In the genomic region with DNA sequence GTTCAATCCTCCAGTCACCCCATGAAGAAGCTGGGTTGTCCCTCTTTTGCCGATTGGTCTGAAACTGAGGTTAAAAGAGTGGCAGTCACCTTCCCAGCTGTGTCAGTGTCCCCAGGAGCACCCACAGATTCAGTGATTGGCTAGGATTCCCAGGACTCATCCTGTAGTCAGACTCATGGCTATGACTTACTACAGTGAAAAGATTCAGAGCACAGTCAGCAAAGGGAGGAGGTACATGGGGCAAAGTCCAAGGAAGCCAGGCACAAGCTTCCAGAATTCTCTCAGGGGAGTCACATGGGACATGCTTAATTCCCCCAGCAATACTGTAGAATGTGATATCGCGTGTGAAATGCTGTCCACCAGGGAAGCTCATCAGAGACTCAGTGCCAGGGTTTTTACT, we compare ENCODE assay signal across 14 cellular contexts.
"Had no signal": no experiment of that assay in that cellular context is flagged by ENCODE, and none has a peak within 500 bp of the region (broad histone marks: within the 10 kb centered on the region; RNA-seq: fewer than 3 reads in every experiment).

No MANE protein-coding gene starts in this region.

- H3K4me1 Mint-ChIP-seq: activated CD4-positive, alpha-beta memory T cell treated with anti-CD3 and anti-CD28 coated beads, Interleukin-2, amount 10 ng/mL, durations not matched to agents 7 days and 5 days; activated CD4-positive, alpha-beta T cell treated with anti-CD3 and anti-CD28 coated beads for 36 hours had no signal

- H3K4me1 ChIP-seq: prostate gland had no signal

- ATAC-seq: activated CD4-positive, alpha-beta T cell treated with anti-CD3 and anti-CD28 coated beads for 36 hours; activated naive CD8-positive, alpha-beta T cell treated with anti-CD3 and anti-CD28 coated beads, Interleukin-2, amount 50 U/mL, for 24 hours; naive thymus-derived CD8-positive, alpha-beta T cell; sciatic nerve; stimulated activated naive CD8-positive, alpha-beta T cell treated with anti-CD3 and anti-CD28 coated beads, Interleukin-15, Interleukin-2, amounts not matched to agents 100 U/mL and 50 U/mL, for 24 hours had no signal

- H3K27ac Mint-ChIP-seq: activated CD4-positive, alpha-beta memory T cell treated with anti-CD3 and anti-CD28 coated beads, Interleukin-2, amount 10 ng/mL, durations not matched to agents 7 days and 5 days; activated CD4-positive, alpha-beta T cell treated with anti-CD3 and anti-CD28 coated beads for 36 hours; activated naive CD8-positive, alpha-beta T cell treated with anti-CD3 and anti-CD28 coated beads, Interleukin-2, amount 50 U/mL, for 24 hours; activated T-helper 1 cell treated with anti-CD3 and anti-CD28 coated beads, Interleukin-12 subunit alpha, Interleukin-12 subunit beta, Interleukin-2, Interleukin-4 antibody, amounts not matched to agents 30 ng/mL and 10 ng/mL and 1 ng/mL, durations not matched to agents 14 hours and 24 hours and 36 hours; naive thymus-derived CD8-positive, alpha-beta T cell had no signal

- DNase-seq: activated CD4-positive, alpha-beta memory T cell treated with anti-CD3 and anti-CD28 coated beads, Interleukin-2, amount 10 ng/mL, durations not matched to agents 7 days and 5 days; activated CD4-positive, alpha-beta T cell treated with anti-CD3 and anti-CD28 coated beads for 36 hours; activated naive CD4-positive, alpha-beta T cell; activated naive CD8-positive, alpha-beta T cell treated with anti-CD3 and anti-CD28 coated beads, Interleukin-2, amount 50 U/mL, for 24 hours; effector CD4-positive, alpha-beta T cell; kidney glomerular epithelial cell; naive thymus-derived CD8-positive, alpha-beta T cell; stimulated activated CD4-positive, alpha-beta T cell treated with anti-CD3 and anti-CD28 coated beads, Interleukin-2, amount 100 ng/mL, for 24 hours; stimulated activated naive CD8-positive, alpha-beta T cell treated with anti-CD3 and anti-CD28 coated beads, Interleukin-15, Interleukin-2, amounts not matched to agents 100 U/mL and 50 U/mL, for 24 hours; WERI-Rb-1 had no signal

- H3K4me3 ChIP-seq: lung, prostate gland had no signal

- H3K4me3 Mint-ChIP-seq: activated CD4-positive, alpha-beta memory T cell treated with anti-CD3 and anti-CD28 coated beads, Interleukin-2, amount 10 ng/mL, durations not matched to agents 7 days and 5 days; activated CD4-positive, alpha-beta T cell treated with anti-CD3 and anti-CD28 coated beads for 36 hours; activated naive CD8-positive, alpha-beta T cell treated with anti-CD3 and anti-CD28 coated beads, Interleukin-2, amount 50 U/mL, for 24 hours; activated T-helper 1 cell treated with anti-CD3 and anti-CD28 coated beads, Interleukin-12 subunit alpha, Interleukin-12 subunit beta, Interleukin-2, Interleukin-4 antibody, amounts not matched to agents 30 ng/mL and 10 ng/mL and 1 ng/mL, durations not matched to agents 14 hours and 24 hours and 36 hours; naive thymus-derived CD8-positive, alpha-beta T cell had no signal

- H3K27me3 Mint-ChIP-seq: activated CD4-positive, alpha-beta memory T cell treated with anti-CD3 and anti-CD28 coated beads, Interleukin-2, amount 10 ng/mL, durations not matched to agents 7 days and 5 days; activated CD4-positive, alpha-beta T cell treated with anti-CD3 and anti-CD28 coated beads for 36 hours; activated naive CD8-positive, alpha-beta T cell treated with anti-CD3 and anti-CD28 coated beads, Interleukin-2, amount 50 U/mL, for 24 hours; naive thymus-derived CD8-positive, alpha-beta T cell had no signal

- H3K9me3 ChIP-seq: prostate gland had no signal
